11 cellular contexts compared by ENCODE assay signal in genomic region chr11:68828155-68828931, GRCh38. TPM values are rescaled to one million over a fixed set of nuclear protein-coding genes. Genes with fewer than 3 reads are reported as not detected.
DNase-seq lines count a peak whose midpoint lies in the region; ATAC-seq, FAIRE-seq and TF ChIP-seq lines count a peak whose summit lies in the region.
"Had no signal": no experiment of that assay in that cellular context is flagged by ENCODE, and none has a peak within 500 bp of the region (broad histone marks: within the 10 kb centered on the region; RNA-seq: fewer than 3 reads in every experiment).

No MANE protein-coding gene starts in this region.

- no peaks in the 10 kb centered on the region for H3K9me3 Mint-ChIP-seq in activated naive CD8-positive, alpha-beta T cell treated with anti-CD3 and anti-CD28 coated beads, Interleukin-2, amount 10 ng/mL, durations not matched to agents 7 days and 5 days

- DNase-seq in right lobe of liver (peak in 1 of 3 donors; percentile 60), HepG2 (ENCODE audit: low spot score) (no peak), midbrain (lab: John Stamatoyannopoulos, UW) (peak; percentile 19), retina (no peak), ecto neural progenitor cell (ENCODE audit: low spot score) (no peak)
- peak; percentile 35 for DNase-seq in activated naive CD8-positive, alpha-beta T cell treated with anti-CD3 and anti-CD28 coated beads, Interleukin-2, amount 10 ng/mL, durations not matched to agents 7 days and 5 days
- DNase-seq in stimulated activated CD4-positive, alpha-beta T cell treated with anti-CD3 and anti-CD28 coated beads, Interleukin-4, amount 100 ng/mL, for 24 hours, result no peak
- DNase-seq: NCI-H2029 treated with DMSO at 0.1 percent for 48 hours had no signal

- H3K9ac ChIP-seq in HepG2 (ENCODE audit: insufficient read depth, low read depth, low read length), result no peak overlapping the region

- CTCF ChIA-PET in HepG2 (lab: Yijun Ruan, JAX; ENCODE audit: low intra/inter-chr PET ratio, low total read pairs), result no interaction called here

- peaks cover 0 to 49% (median 22%) of the 10 kb centered on the region in 4 donors for H3K4me1 ChIP-seq in right lobe of liver
- H3K4me1 ChIP-seq in HepG2 (ENCODE audit: insufficient read depth, low read length), result no peaks in the 10 kb centered on the region

- H3K36me3 ChIP-seq in right lobe of liver, result peaks cover 0 to 5% (median 0%) of the 10 kb centered on the region in 4 donors
- H3K36me3 ChIP-seq in HepG2 (replicated peaks in 1 of 2; ENCODE audit: control insufficient read depth in 1 of 2, insufficient read depth in 2 of 2, low read length in 2 of 2), result peaks cover 0 to 2% of the 10 kb centered on the region in 2 experiments; a peak in 1 of 5 replicates
- H3K36me3 ChIP-seq: breast epithelium had no signal

- no peak overlapping the region for H2AFZ ChIP-seq in HepG2 (ENCODE audit: low read length)

- H3K27me3 Mint-ChIP-seq in activated naive CD8-positive, alpha-beta T cell treated with anti-CD3 and anti-CD28 coated beads, Interleukin-2, amount 10 ng/mL, durations not matched to agents 7 days and 5 days, result no peaks in the 10 kb centered on the region

- H3K36me3 Mint-ChIP-seq in activated naive CD8-positive, alpha-beta T cell treated with anti-CD3 and anti-CD28 coated beads, Interleukin-2, amount 10 ng/mL, durations not matched to agents 7 days and 5 days, result peaks cover 11% of the 10 kb centered on the region

- TF ChIP-seq EP300 in HepG2 (IDR thresholded peaks at IDR 0.05; ENCODE audit: low read depth in 2 of 2, low read length in 2 of 2) (no peak), HepG2 (CRISPR knock-in tag; IDR thresholded peaks at IDR 0.05; ENCODE audit: borderline replicate concordance) (no peak)

- H3K4me3 ChIP-seq in right lobe of liver, result no peak overlapping the region
- H3K4me3 ChIP-seq in HepG2 (replicated peaks in 1 of 3; ENCODE audit: insufficient read depth in 1 of 3, low read depth in 2 of 3, low read length in 3 of 3), result no peak overlapping the region
- H3K4me3 ChIP-seq: breast epithelium had no signal

- peaks cover 4% of the 10 kb centered on the region; the same call in 1 of the 2 replicates for H4K20me1 ChIP-seq in HepG2 (ENCODE audit: insufficient read depth, low read length)

- 60% methylated on average over 10 of the region's 20 CpGs for WGBS in right lobe of liver (ENCODE audit: insufficient coverage, low coverage, low lambda C conversion rate, missing lambda C conversion rate)
- 88% methylated on average over 15 of the region's 20 CpGs for WGBS in HepG2 (ENCODE audit: low lambda C conversion rate)

- intact Hi-C loops in right lobe of liver (cut with DNase I), result no loop called here
- intact Hi-C loops in HepG2 (cut with micrococcal nuclease; ENCODE audit: unreplicated experiment), result no loop called here

- peak overlapping the region; percentile 67 for H3K4me3 Mint-ChIP-seq in activated naive CD8-positive, alpha-beta T cell treated with anti-CD3 and anti-CD28 coated beads, Interleukin-2, amount 10 ng/mL, durations not matched to agents 7 days and 5 days

- H3K4me1 Mint-ChIP-seq in activated naive CD8-positive, alpha-beta T cell treated with anti-CD3 and anti-CD28 coated beads, Interleukin-2, amount 10 ng/mL, durations not matched to agents 7 days and 5 days, result peaks cover 25% of the 10 kb centered on the region

- peak overlapping the region; percentile 78 for H3K27ac Mint-ChIP-seq in activated naive CD8-positive, alpha-beta T cell treated with anti-CD3 and anti-CD28 coated beads, Interleukin-2, amount 10 ng/mL, durations not matched to agents 7 days and 5 days

- peak overlapping the region in 1 of 3 donors; percentile 21 for H3K27ac ChIP-seq in right lobe of liver
- H3K27ac ChIP-seq in HepG2 (ENCODE audit: extremely low read length, insufficient read depth, low read length), result no peak overlapping the region

- no peak for FAIRE-seq in HepG2 (lab: Jason Lieb, UNC)
- FAIRE-seq: HTR-8/SVneo had no signal

- no peak for TF ChIP-seq RAD21 in HepG2 (CRISPR knock-in tag; IDR thresholded peaks at IDR 0.05)

- in situ Hi-C loops in HepG2 (cut with HindIII; ENCODE audit: extremely low pct_ligation_motif_present, low pct_unique_long_range_greater_than_20kb), result no loop called here

- no TSS peak for BruUV-seq in HepG2 (replicated peaks; lab: Mats Ljungman, UMichigan)

- TF ChIP-seq POLR2A in right lobe of liver (IDR thresholded peaks at IDR 0.05) (no peak), HepG2 (IDR thresholded peaks at IDR 0.05; ENCODE audit: insufficient read depth in 1 of 2, low read depth in 2 of 2, low read length in 2 of 2) (no peak)

- no peak overlapping the region for H3K4me2 ChIP-seq in HepG2 (ENCODE audit: low read depth, low read length)

- POLR2A ChIA-PET in HepG2 (lab: Yijun Ruan, JAX), result interaction anchor here (1.2 kb wide), 1 partner anchor 17 kb away, joined by 4 read pairs; no protein-coding TSS in a partner anchor
- POLR2A ChIA-PET in activated naive CD8-positive, alpha-beta T cell treated with anti-CD3 and anti-CD28 coated beads, Interleukin-2, amount 10 ng/mL, durations not matched to agents 7 days and 5 days (lab: Charles Lee), result interaction anchor here (0.6 to 1.3 kb wide), 3 partner anchors 10 to 241 kb away, joined by 3 to 4 read pairs (median 3); no protein-coding TSS in a partner anchor

- H3K27me3 ChIP-seq in right lobe of liver (no peaks in the 10 kb centered on the region), HepG2 (ENCODE audit: control insufficient read depth in 1 of 2, insufficient read depth in 2 of 2, low read length in 2 of 2) (no peaks in the 10 kb centered on the region; a peak in 1 of 5 replicates)
- H3K27me3 ChIP-seq: breast epithelium had no signal

- ATAC-seq in right lobe of liver, result peak; percentile 8 to 40 (median 26)
- ATAC-seq in HepG2, result no peak; the same call in 2 of the 3 replicates
- peak; percentile 52 for ATAC-seq in activated naive CD8-positive, alpha-beta T cell treated with anti-CD3 and anti-CD28 coated beads, Interleukin-2, amount 10 ng/mL, durations not matched to agents 7 days and 5 days (ENCODE audit: low read depth)
- ATAC-seq in HG03469 (IDR thresholded peaks at IDR 0.05; ENCODE audit: unreplicated experiment), result no peak

- TF ChIP-seq CTCF in right lobe of liver (IDR thresholded peaks at IDR 0.05), result no peak
- TF ChIP-seq CTCF in HepG2 (CRISPR knock-in tag; IDR thresholded peaks at IDR 0.05), result no peak

- H3K9me3 ChIP-seq in right lobe of liver (no peaks in the 10 kb centered on the region), HepG2 (ENCODE audit: low read length) (no peaks in the 10 kb centered on the region)
- H3K9me3 ChIP-seq: breast epithelium had no signal

- no peaks in the 10 kb centered on the region for H3K79me2 ChIP-seq in HepG2 (ENCODE audit: insufficient read depth, low read length)

TF ChIP-seq in HepG2, 621 proteins besides CTCF, POLR2A, EP300 and RAD21 (continues in another document):
- TF ChIP-seq ZNF841 (CRISPR knock-in tag; IDR thresholded peaks at IDR 0.05; ENCODE audit: borderline replicate concordance) (no peak), ZNF33A (CRISPR knock-in tag; IDR thresholded peaks at IDR 0.05; ENCODE audit: borderline replicate concordance) (no peak), RNF2 (conservative IDR thresholded peaks at IDR 0.05; ENCODE audit: low read depth) (no peak), SP4 (CRISPR knock-in tag; IDR thresholded peaks at IDR 0.05) (no peak), YEATS2 (CRISPR knock-in tag; IDR thresholded peaks at IDR 0.05; ENCODE audit: borderline replicate concordance) (no peak), HDAC2 (CRISPR knock-in tag; IDR thresholded peaks at IDR 0.05) (no peak)
- TF ChIP-seq, protein P1, sequence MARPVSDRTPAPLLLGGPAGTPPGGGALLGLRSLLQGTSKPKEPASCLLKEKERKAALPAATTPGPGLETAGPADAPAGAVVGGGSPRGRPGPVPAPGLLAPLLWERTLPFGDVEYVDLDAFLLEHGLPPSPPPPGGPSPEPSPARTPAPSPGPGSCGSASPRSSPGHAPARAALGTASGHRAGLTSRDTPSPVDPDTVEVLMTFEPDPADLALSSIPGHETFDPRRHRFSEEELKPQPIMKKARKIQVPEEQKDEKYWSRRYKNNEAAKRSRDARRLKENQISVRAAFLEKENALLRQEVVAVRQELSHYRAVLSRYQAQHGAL (CRISPR knock-in tag; IDR thresholded peaks at IDR 0.05; ENCODE audit: not compliant biosample characterization), result no peak

RNA-seq across cellular contexts. Expression of gene CPT1A, which starts 13.4 kb away (rescaled TPM):
- total RNA-seq in right lobe of liver (100 to 1,000 TPM in 3 of 6 experiments, 10 to 100 TPM in 3; 30.5 to 152 (median 90.8) TPM), HepG2 (2016; rRNA removed; fragmentation: Illumina TruSeq; extraction: Trizol) (5.9 and 7.0 TPM in 2 replicates)
- total RNA-seq in HepG2 (2016; cell fraction: cytosol; rRNA removed; fragmentation: Illumina TruSeq; extraction: Trizol; ENCODE audit: low read depth), result 2.1 and 2.2 TPM in 2 replicates
- 5.0 and 7.5 TPM in 2 replicates for total RNA-seq in HepG2 (2016; cell fraction: insoluble cytoplasmic fraction; rRNA removed; fragmentation: Illumina TruSeq; extraction: Trizol)
- 4.1 and 4.3 TPM in 2 replicates for total RNA-seq in HepG2 (2016; cell fraction: membrane; rRNA removed; fragmentation: Illumina TruSeq; extraction: Trizol)
- 9.1 and 10.4 TPM in 2 replicates for total RNA-seq in HepG2 (2016; cell fraction: nucleus; rRNA removed; fragmentation: Illumina TruSeq; extraction: Trizol)
- polyA plus RNA-seq in HepG2 (2011; rRNA removed), result 7.1 and 14.3 TPM in 2 replicates
- 5.2 and 8.0 TPM in 2 replicates for polyA plus RNA-seq in HepG2 (2011; cell fraction: cytosol; rRNA removed)
- 21.8 and 25.1 TPM in 2 replicates for polyA plus RNA-seq in HepG2 (2011; cell fraction: nucleus; rRNA removed)
- polyA plus RNA-seq in HepG2 (2012), result 29.0 and 36.7 TPM in 2 replicates
- polyA plus RNA-seq in HepG2 (2016; cell fraction: cytosol; fragmentation: Illumina TruSeq; extraction: Trizol; ENCODE audit: low read depth), result 0.69 and 0.71 TPM in 2 replicates
- polyA plus RNA-seq in HepG2 (2016; cell fraction: insoluble cytoplasmic fraction; fragmentation: Illumina TruSeq; extraction: Trizol; ENCODE audit: low read depth), result 3.6 and 4.1 TPM in 2 replicates
- polyA plus RNA-seq in HepG2 (2016; cell fraction: membrane; fragmentation: Illumina TruSeq; extraction: Trizol; ENCODE audit: low read depth), result 1.4 and 1.9 TPM in 2 replicates
- polyA plus RNA-seq in HepG2 (2016; cell fraction: nucleus; fragmentation: Illumina TruSeq; extraction: Trizol; ENCODE audit: insufficient read depth, low read depth), result 11.0 and 11.5 TPM in 2 replicates
- polyA minus RNA-seq in HepG2 (2011; rRNA and poly(A)+ RNA removed; ENCODE audit: low replicate concordance), result 29.7 and 125 TPM in 2 replicates
- 18.2 and 34.1 TPM in 2 replicates for polyA minus RNA-seq in HepG2 (2011; cell fraction: cytosol; rRNA and poly(A)+ RNA removed)
- polyA minus RNA-seq in HepG2 (2011; cell fraction: nucleus; rRNA and poly(A)+ RNA removed), result 14.2 and 22.8 TPM in 2 replicates
- 10 to 100 TPM; 47.1 to 52.2 TPM for total RNA-seq in activated naive CD8-positive, alpha-beta T cell treated with anti-CD3 and anti-CD28 coated beads, Interleukin-2, amount 10 ng/mL, durations not matched to agents 7 days and 5 days

Comparison
In these comparisons a context has a peak if more than half of its experiments do, and no peak if none do; other contexts are left out.
1. ATAC-seq: peak in right lobe of liver (4 of 4) and activated naive CD8-positive, alpha-beta T cell treated with anti-CD3 and anti-CD28 coated beads, Interleukin-2, amount 10 ng/mL, durations not matched to agents 7 days and 5 days (single experiment); none in HepG2 (single experiment) and HG03469 (single experiment).
2. DNase-seq: peak in activated naive CD8-positive, alpha-beta T cell treated with anti-CD3 and anti-CD28 coated beads, Interleukin-2, amount 10 ng/mL, durations not matched to agents 7 days and 5 days (single experiment) and midbrain (single experiment); none in HepG2 (single experiment), retina (single experiment), stimulated activated CD4-positive, alpha-beta T cell treated with anti-CD3 and anti-CD28 coated beads, Interleukin-4, amount 100 ng/mL, for 24 hours (single experiment) and ecto neural progenitor cell (single experiment).